ENCODE assay signal across 27 cellular contexts in genomic region chr5:32683125-32683524, GRCh38. TPM values are rescaled to one million over a fixed set of nuclear protein-coding genes. Genes with fewer than 3 reads are reported as not detected.
"Had no signal": no experiment of that assay in that cellular context is flagged by ENCODE, and none has a peak within 500 bp of the region (broad histone marks: within the 10 kb centered on the region; RNA-seq: fewer than 3 reads in every experiment).

No MANE protein-coding gene starts in this region.

- H3K27ac ChIP-seq: adrenal gland, SJSA1 had no signal

- H3K27me3 ChIP-seq: adrenal gland, SJSA1 had no signal

- H3K36me3 ChIP-seq: adrenal gland, SJSA1 had no signal

- DNase-seq: activated CD4-positive, alpha-beta T cell treated with anti-CD3 and anti-CD28 coated beads, Interleukin-2, amount 10 ng/mL, durations not matched to agents 24 days and 14 days; activated CD4-positive, alpha-beta T cell treated with anti-CD3 and anti-CD28 coated beads, Interleukin-2, amount 50 U/mL, for 48 hours; activated CD8-positive, alpha-beta memory T cell treated with anti-CD3 and anti-CD28 coated beads, Interleukin-2, amount 50 U/mL, for 4 hours; activated gamma-delta T cell treated with Interleukin-2 at 50 U/mL for 16 hours; activated naive CD4-positive, alpha-beta T cell treated with anti-CD3 and anti-CD28 coated beads for 36 hours; activated T-cell treated with anti-CD3 and anti-CD28 coated beads for 4 hours; activated T-cell treated with anti-CD3 and anti-CD28 coated beads, Interleukin-2, amount 50 U/mL, for 4 hours; adrenal gland; caudate nucleus; cerebellar nuclear complex; MM.1S; MV-4-11; NCI-H1092; NCI-H1417; NCI-H146; NCI-H187; NCI-H2029 treated with DMSO at 0.1 percent for 48 hours; NCI-H2107; NCI-H2171; NCI-H2227 treated with DMSO at 0.1 percent for 48 hours; NCI-H524 treated with DMSO at 0.1 percent for 48 hours; SHP77 treated with DMSO at 0.1 percent for 48 hours; SK-N-SH had no signal

- H3K4me3 ChIP-seq: adrenal gland, SJSA1 had no signal

- H3K9me3 ChIP-seq: adrenal gland, SJSA1 had no signal

- H3K4me1 ChIP-seq: SJSA1 had no signal

- ATAC-seq: activated naive CD4-positive, alpha-beta T cell treated with anti-CD3 and anti-CD28 coated beads, Interleukin-2, amount 50 U/mL, for 72 hours; activated T-cell treated with anti-CD3 and anti-CD28 coated beads, Interleukin-2, amount 50 U/mL, for 4 hours; Panc1 had no signal

RNA-seq across cellular contexts. Expression of gene NPR3, which starts 28.0 kb away (rescaled TPM):
- total RNA-seq: activated T-helper 1 cell treated with anti-CD3 and anti-CD28 coated beads, Interleukin-12 subunit alpha, Interleukin-12 subunit beta, Interleukin-2, Interleukin-4 antibody, amounts not matched to agents 30 ng/mL and 10 ng/mL and 1 ng/mL, durations not matched to agents 14 hours and 24 hours and 36 hours had no signal
